In the genomic region with DNA sequence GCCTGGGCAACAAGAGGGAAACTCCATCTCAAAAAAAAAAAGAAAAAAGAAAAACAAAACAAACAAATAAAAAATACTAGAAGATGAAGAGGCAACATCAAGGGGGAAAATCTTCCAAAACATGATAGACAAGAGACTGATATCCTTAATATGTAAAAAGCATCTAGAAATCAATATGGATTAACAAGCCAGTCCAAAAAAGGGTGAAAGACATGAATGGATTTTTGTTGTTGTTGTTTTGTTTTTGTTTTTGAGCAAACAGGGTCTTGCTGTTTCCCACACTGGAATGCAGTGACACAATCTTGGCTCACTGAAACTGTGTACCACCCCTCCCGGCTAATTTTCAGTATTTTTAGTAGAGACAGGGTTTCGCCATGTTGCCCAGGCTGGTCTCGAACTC, we compare ENCODE assay signal across 1 cellular context.
A peak's percentile ranks its signal among the peaks of the same experiment; 100 is the strongest.
TF ChIP-seq lines count a peak whose summit lies in the region.

No MANE protein-coding gene starts in this region.

TF ChIP-seq in K562, 482 proteins besides CTCF, POLR2A, EP300 and RAD21:
- TF ChIP-seq PCBP2 (IDR thresholded peaks at IDR 0.05; ENCODE audit: low read depth, low read length, poor library complexity, severe bottlenecking) (no peak), NELFE (IDR thresholded peaks at IDR 0.05; ENCODE audit: insufficient read depth, insufficient read length) (no peak), RBM25 (IDR thresholded peaks at IDR 0.05; ENCODE audit: low read depth, low read length, severe bottlenecking) (peak; percentile 91), HDAC6 (IDR thresholded peaks at IDR 0.05; ENCODE audit: low read depth, low read length) (no peak), BCOR (IDR thresholded peaks at IDR 0.05) (peak; percentile 82), NFATC3 (IDR thresholded peaks at IDR 0.05) (no peak), HNRNPUL1 (IDR thresholded peaks at IDR 0.05; ENCODE audit: low read length) (no peak), KDM1A (IDR thresholded peaks at IDR 0.05) (0 out of 4 replicates have a peak, but pooled peaks have one; percentile 23 to 24)
- TF ChIP-seq, protein P1, sequence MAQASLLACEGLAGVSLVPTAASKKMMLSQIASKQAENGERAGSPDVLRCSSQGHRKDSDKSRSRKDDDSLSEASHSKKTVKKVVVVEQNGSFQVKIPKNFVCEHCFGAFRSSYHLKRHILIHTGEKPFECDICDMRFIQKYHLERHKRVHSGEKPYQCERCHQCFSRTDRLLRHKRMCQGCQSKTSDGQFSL (CRISPR knock-in tag; IDR thresholded peaks at IDR 0.05): no peak
- TF ChIP-seq, protein P1 (tag; IDR thresholded peaks at IDR 0.05): no peak
- TF ChIP-seq, protein P2, sequence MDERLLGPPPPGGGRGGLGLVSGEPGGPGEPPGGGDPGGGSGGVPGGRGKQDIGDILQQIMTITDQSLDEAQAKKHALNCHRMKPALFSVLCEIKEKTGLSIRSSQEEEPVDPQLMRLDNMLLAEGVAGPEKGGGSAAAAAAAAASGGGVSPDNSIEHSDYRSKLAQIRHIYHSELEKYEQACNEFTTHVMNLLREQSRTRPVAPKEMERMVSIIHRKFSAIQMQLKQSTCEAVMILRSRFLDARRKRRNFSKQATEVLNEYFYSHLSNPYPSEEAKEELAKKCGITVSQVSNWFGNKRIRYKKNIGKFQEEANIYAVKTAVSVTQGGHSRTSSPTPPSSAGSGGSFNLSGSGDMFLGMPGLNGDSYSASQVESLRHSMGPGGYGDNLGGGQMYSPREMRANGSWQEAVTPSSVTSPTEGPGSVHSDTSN (CRISPR knock-in tag; IDR thresholded peaks at IDR 0.05; ENCODE audit: low read depth): no peak
- TF ChIP-seq, protein P2 (tag; conservative IDR thresholded peaks at IDR 0.05; ENCODE audit: low read depth): no peak
- TF ChIP-seq, protein P3, sequence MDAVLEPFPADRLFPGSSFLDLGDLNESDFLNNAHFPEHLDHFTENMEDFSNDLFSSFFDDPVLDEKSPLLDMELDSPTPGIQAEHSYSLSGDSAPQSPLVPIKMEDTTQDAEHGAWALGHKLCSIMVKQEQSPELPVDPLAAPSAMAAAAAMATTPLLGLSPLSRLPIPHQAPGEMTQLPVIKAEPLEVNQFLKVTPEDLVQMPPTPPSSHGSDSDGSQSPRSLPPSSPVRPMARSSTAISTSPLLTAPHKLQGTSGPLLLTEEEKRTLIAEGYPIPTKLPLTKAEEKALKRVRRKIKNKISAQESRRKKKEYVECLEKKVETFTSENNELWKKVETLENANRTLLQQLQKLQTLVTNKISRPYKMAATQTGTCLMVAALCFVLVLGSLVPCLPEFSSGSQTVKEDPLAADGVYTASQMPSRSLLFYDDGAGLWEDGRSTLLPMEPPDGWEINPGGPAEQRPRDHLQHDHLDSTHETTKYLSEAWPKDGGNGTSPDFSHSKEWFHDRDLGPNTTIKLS (IDR thresholded peaks at IDR 0.05; ENCODE audit: borderline replicate concordance, low read depth): no peak
- TF ChIP-seq, protein P4, sequence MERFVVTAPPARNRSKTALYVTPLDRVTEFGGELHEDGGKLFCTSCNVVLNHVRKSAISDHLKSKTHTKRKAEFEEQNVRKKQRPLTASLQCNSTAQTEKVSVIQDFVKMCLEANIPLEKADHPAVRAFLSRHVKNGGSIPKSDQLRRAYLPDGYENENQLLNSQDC (CRISPR knock-in tag; IDR thresholded peaks at IDR 0.05): no peak
- TF ChIP-seq, protein P5, sequence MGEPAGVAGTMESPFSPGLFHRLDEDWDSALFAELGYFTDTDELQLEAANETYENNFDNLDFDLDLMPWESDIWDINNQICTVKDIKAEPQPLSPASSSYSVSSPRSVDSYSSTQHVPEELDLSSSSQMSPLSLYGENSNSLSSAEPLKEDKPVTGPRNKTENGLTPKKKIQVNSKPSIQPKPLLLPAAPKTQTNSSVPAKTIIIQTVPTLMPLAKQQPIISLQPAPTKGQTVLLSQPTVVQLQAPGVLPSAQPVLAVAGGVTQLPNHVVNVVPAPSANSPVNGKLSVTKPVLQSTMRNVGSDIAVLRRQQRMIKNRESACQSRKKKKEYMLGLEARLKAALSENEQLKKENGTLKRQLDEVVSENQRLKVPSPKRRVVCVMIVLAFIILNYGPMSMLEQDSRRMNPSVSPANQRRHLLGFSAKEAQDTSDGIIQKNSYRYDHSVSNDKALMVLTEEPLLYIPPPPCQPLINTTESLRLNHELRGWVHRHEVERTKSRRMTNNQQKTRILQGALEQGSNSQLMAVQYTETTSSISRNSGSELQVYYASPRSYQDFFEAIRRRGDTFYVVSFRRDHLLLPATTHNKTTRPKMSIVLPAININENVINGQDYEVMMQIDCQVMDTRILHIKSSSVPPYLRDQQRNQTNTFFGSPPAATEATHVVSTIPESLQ (CRISPR knock-in tag; IDR thresholded peaks at IDR 0.05): no peak
TF ChIP-seq in K562: peak in this region for 3.
